In the genomic region with DNA sequence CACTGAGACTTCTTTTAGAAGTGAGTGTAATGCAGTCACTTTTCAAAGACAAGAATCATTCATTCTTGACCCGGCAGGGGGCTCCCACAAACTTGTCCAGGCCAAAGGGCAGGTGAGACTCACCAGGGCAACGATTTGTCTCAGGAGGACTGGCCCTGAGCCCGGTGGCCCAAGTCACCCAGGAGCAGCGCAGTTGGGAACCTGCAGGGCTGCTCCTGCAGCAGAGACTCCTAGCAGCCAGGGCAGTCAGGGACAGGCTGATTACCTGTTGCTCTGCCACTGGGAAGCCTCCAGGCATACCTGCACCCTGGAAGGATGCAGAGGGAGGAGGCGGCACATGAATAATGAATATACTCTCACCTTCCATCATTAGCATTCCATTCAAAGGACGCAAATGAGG, we compare ENCODE assay signal across 21 cellular contexts.
DNase-seq lines count a peak whose midpoint lies in the region; ATAC-seq and TF ChIP-seq lines count a peak whose summit lies in the region.
"Had no signal": no experiment of that assay in that cellular context is flagged by ENCODE, and none has a peak within 500 bp of the region (broad histone marks: within the 10 kb centered on the region; RNA-seq: fewer than 3 reads in every experiment).

No MANE protein-coding gene starts in this region.

- no peak for ATAC-seq in activated naive CD8-positive, alpha-beta T cell treated with anti-CD3 and anti-CD28 coated beads, Interleukin-2, amount 50 U/mL, for 24 hours
- ATAC-seq: CD8-positive, alpha-beta T cell; gastrocnemius medialis; naive thymus-derived CD4-positive, alpha-beta T cell had no signal

- H3K79me2 ChIP-seq in trophoblast cell (ENCODE audit: control insufficient read depth, insufficient read depth, low read length, poor library complexity): no peaks in the 10 kb centered on the region
- H3K79me2 ChIP-seq: parathyroid adenoma had no signal

- peaks cover 17% of the 10 kb centered on the region for H3K27me3 Mint-ChIP-seq in endodermal cell (ENCODE audit: insufficient read depth)
- peaks cover 3% of the 10 kb centered on the region for H3K27me3 Mint-ChIP-seq in activated naive CD8-positive, alpha-beta T cell treated with anti-CD3 and anti-CD28 coated beads, Interleukin-2, amount 50 U/mL, for 24 hours
- H3K27me3 Mint-ChIP-seq: activated B cell treated with CpG ODN at 0.5 μM for 24 hours; activated CD4-positive, alpha-beta memory T cell treated with anti-CD3 and anti-CD28 coated beads for 36 hours had no signal

- no peak overlapping the region for H4K91ac ChIP-seq in trophoblast cell (ENCODE audit: low read depth, low read length)

- TF ChIP-seq CTCF in endodermal cell (conservative IDR thresholded peaks at IDR 0.05): peak; percentile 55

- H3K9me3 ChIP-seq in endodermal cell (ENCODE audit: control insufficient read depth, low read length) (peaks cover 25% of the 10 kb centered on the region), trophoblast cell (ENCODE audit: insufficient read depth, low read depth, low read length) (peaks cover 2% of the 10 kb centered on the region), MG63 (no peaks in the 10 kb centered on the region)
- H3K9me3 ChIP-seq: gastrocnemius medialis, thoracic aorta had no signal

- no peak overlapping the region for H3K4me3 Mint-ChIP-seq in endodermal cell
- no peak overlapping the region for H3K4me3 Mint-ChIP-seq in activated naive CD8-positive, alpha-beta T cell treated with anti-CD3 and anti-CD28 coated beads, Interleukin-2, amount 50 U/mL, for 24 hours
- H3K4me3 Mint-ChIP-seq: activated B cell treated with CpG ODN at 0.5 μM for 24 hours; activated CD4-positive, alpha-beta memory T cell treated with anti-CD3 and anti-CD28 coated beads for 36 hours; CD8-positive, alpha-beta T cell; naive thymus-derived CD4-positive, alpha-beta T cell had no signal

- H3K27me3 ChIP-seq in H7 (ENCODE audit: control insufficient read depth, insufficient read depth, low read length): no peaks in the 10 kb centered on the region
- no peaks in the 10 kb centered on the region for H3K27me3 ChIP-seq in endodermal cell (ENCODE audit: control insufficient read depth, insufficient read depth, low read length, poor library complexity, severe bottlenecking)
- no peaks in the 10 kb centered on the region for H3K27me3 ChIP-seq in trophoblast cell (ENCODE audit: insufficient read depth, low read length)
- no peaks in the 10 kb centered on the region for H3K27me3 ChIP-seq in MG63
- H3K27me3 ChIP-seq: gastrocnemius medialis had no signal

- H3K79me1 ChIP-seq in trophoblast cell (ENCODE audit: low read length): no peaks in the 10 kb centered on the region

- H2BK120ac ChIP-seq in trophoblast cell (ENCODE audit: insufficient read depth, low read length, poor library complexity): no peak overlapping the region

- H4K8ac ChIP-seq in trophoblast cell (ENCODE audit: low read depth, low read length): no peak overlapping the region

- H3K9ac ChIP-seq in endodermal cell (ENCODE audit: extremely low read depth, low read length, poor library complexity, severe bottlenecking): no peak overlapping the region
- no peak overlapping the region for H3K9ac ChIP-seq in trophoblast cell (ENCODE audit: low read length)
- H3K9ac ChIP-seq: parathyroid adenoma had no signal

- peaks cover 41% of the 10 kb centered on the region for H3K9me3 Mint-ChIP-seq in endodermal cell
- no peaks in the 10 kb centered on the region for H3K9me3 Mint-ChIP-seq in activated naive CD8-positive, alpha-beta T cell treated with anti-CD3 and anti-CD28 coated beads, Interleukin-2, amount 50 U/mL, for 24 hours
- H3K9me3 Mint-ChIP-seq: activated B cell treated with CpG ODN at 0.5 μM for 24 hours; activated CD4-positive, alpha-beta memory T cell treated with anti-CD3 and anti-CD28 coated beads for 36 hours had no signal

- H3K27ac ChIP-seq in endodermal cell (ENCODE audit: low read depth, low read length) (no peak overlapping the region), trophoblast cell (ENCODE audit: low read depth, low read length) (no peak overlapping the region)
- H3K27ac ChIP-seq: esophagus muscularis mucosa, gastrocnemius medialis, parathyroid adenoma, thoracic aorta had no signal

- no peak overlapping the region for H2AFZ ChIP-seq in trophoblast cell (ENCODE audit: insufficient read depth, low read length, poor library complexity)
- H2AFZ ChIP-seq: parathyroid adenoma had no signal

- H3K36me3 ChIP-seq in H7 (replicated peaks; ENCODE audit: control insufficient read depth, insufficient read depth, low read length): no peaks in the 10 kb centered on the region
- H3K36me3 ChIP-seq in endodermal cell (ENCODE audit: control insufficient read depth, insufficient read depth, low read length): no peaks in the 10 kb centered on the region
- H3K36me3 ChIP-seq in trophoblast cell (ENCODE audit: control insufficient read depth in 1 of 2, insufficient read depth in 2 of 2, low read length in 2 of 2): no peaks in the 10 kb centered on the region
- no peaks in the 10 kb centered on the region for H3K36me3 ChIP-seq in MG63
- H3K36me3 ChIP-seq: esophagus muscularis mucosa, gastrocnemius medialis, thoracic aorta had no signal

- H3K36me3 Mint-ChIP-seq in endodermal cell (ENCODE audit: low read depth): peaks cover 8% of the 10 kb centered on the region
- H3K36me3 Mint-ChIP-seq in activated naive CD8-positive, alpha-beta T cell treated with anti-CD3 and anti-CD28 coated beads, Interleukin-2, amount 50 U/mL, for 24 hours (ENCODE audit: low read depth): no peaks in the 10 kb centered on the region
- H3K36me3 Mint-ChIP-seq: activated CD4-positive, alpha-beta memory T cell treated with anti-CD3 and anti-CD28 coated beads for 36 hours; CD8-positive, alpha-beta T cell; naive thymus-derived CD4-positive, alpha-beta T cell had no signal

- H3K4me1 ChIP-seq in endodermal cell (ENCODE audit: control insufficient read depth, insufficient read depth, low read length): peaks cover 4% of the 10 kb centered on the region
- no peaks in the 10 kb centered on the region for H3K4me1 ChIP-seq in trophoblast cell (ENCODE audit: control insufficient read depth in 1 of 2, insufficient read depth in 2 of 2, low read length in 2 of 2)
- H3K4me1 ChIP-seq: gastrocnemius medialis, parathyroid adenoma had no signal

- H3K14ac ChIP-seq in trophoblast cell (ENCODE audit: low read length): no peak overlapping the region

- H3K4me1 Mint-ChIP-seq in endodermal cell: peaks cover 34% of the 10 kb centered on the region
- no peaks in the 10 kb centered on the region for H3K4me1 Mint-ChIP-seq in activated naive CD8-positive, alpha-beta T cell treated with anti-CD3 and anti-CD28 coated beads, Interleukin-2, amount 50 U/mL, for 24 hours
- H3K4me1 Mint-ChIP-seq: activated B cell treated with CpG ODN at 0.5 μM for 24 hours had no signal

- no peak overlapping the region for H3K4me3 ChIP-seq in H7 (ENCODE audit: insufficient read depth, low read depth, low read length)
- no peak overlapping the region for H3K4me3 ChIP-seq in endodermal cell (ENCODE audit: low read length)
- no peak overlapping the region for H3K4me3 ChIP-seq in trophoblast cell (ENCODE audit: low read depth, low read length)
- H3K4me3 ChIP-seq in MG63: no peak overlapping the region
- H3K4me3 ChIP-seq: esophagus muscularis mucosa, gastrocnemius medialis, thoracic aorta had no signal

- H2BK5ac ChIP-seq in trophoblast cell (ENCODE audit: low read depth, low read length, poor library complexity): no peak overlapping the region

- H3K23ac ChIP-seq in trophoblast cell (ENCODE audit: low read length): no peak overlapping the region

- DNase-seq in H7 (peak; percentile 25), OCI-M1 (lab: John Stamatoyannopoulos, UW) (peak; percentile 23), endodermal cell (peak; percentile 87), trophoblast cell (peak; percentile 39), MG63 (no peak)
- DNase-seq in activated CD4-positive, CD25-positive, alpha-beta regulatory T cell (lab: John Stamatoyannopoulos, UW): no peak
- no peak for DNase-seq in activated naive CD8-positive, alpha-beta T cell treated with anti-CD3 and anti-CD28 coated beads, Interleukin-2, amount 50 U/mL, for 24 hours
- DNase-seq: activated B cell treated with CpG ODN at 0.5 μM for 24 hours; activated CD4-positive, alpha-beta memory T cell treated with anti-CD3 and anti-CD28 coated beads for 36 hours; amniotic stem cell; CD8-positive, alpha-beta T cell; DMS79 treated with DMSO at 0.1 percent for 48 hours; gastrocnemius medialis; hypothalamus; naive thymus-derived CD4-positive, alpha-beta T cell; NCI-H1436; NCI-H69; T-helper 2 cell had no signal

- no peak overlapping the region for H2AK5ac ChIP-seq in trophoblast cell (ENCODE audit: low read length)

- no peak overlapping the region for H3K18ac ChIP-seq in trophoblast cell (ENCODE audit: low read length)

- no peak overlapping the region for H4K12ac ChIP-seq in trophoblast cell (ENCODE audit: low read depth, low read length)

- H3K4me2 ChIP-seq in trophoblast cell (ENCODE audit: low read length): no peak overlapping the region

- no peak overlapping the region for H3K4ac ChIP-seq in trophoblast cell (ENCODE audit: low read depth, low read length)

- H2BK12ac ChIP-seq in trophoblast cell (ENCODE audit: low read length): no peak overlapping the region

- peak overlapping the region; percentile 69 for H3K27ac Mint-ChIP-seq in endodermal cell
- no peak overlapping the region for H3K27ac Mint-ChIP-seq in activated naive CD8-positive, alpha-beta T cell treated with anti-CD3 and anti-CD28 coated beads, Interleukin-2, amount 50 U/mL, for 24 hours
- H3K27ac Mint-ChIP-seq: activated B cell treated with CpG ODN at 0.5 μM for 24 hours; activated CD4-positive, alpha-beta memory T cell treated with anti-CD3 and anti-CD28 coated beads for 36 hours; CD8-positive, alpha-beta T cell; naive thymus-derived CD4-positive, alpha-beta T cell had no signal

- 67% methylated on average over 1 to 6 of the region's 6 CpGs for WGBS in endodermal cell (ENCODE audit: insufficient coverage in 1 of 2, insufficient read length in 1 of 2), 2 experiments
- no CpG with 5 or more reads among the region's 6 CpGs for WGBS in trophoblast cell (ENCODE audit: extremely low coverage, insufficient coverage, insufficient read length)

Comparison
In these comparisons a context has a peak if more than half of its experiments do, and no peak if none do; other contexts are left out.
1. DNase-seq: peak in H7 (single experiment), OCI-M1 (single experiment), endodermal cell (single experiment) and trophoblast cell (2 of 2); none in activated CD4-positive, CD25-positive, alpha-beta regulatory T cell (0 of 4), MG63 (single experiment) and activated naive CD8-positive, alpha-beta T cell treated with anti-CD3 and anti-CD28 coated beads, Interleukin-2, amount 50 U/mL, for 24 hours (single experiment).